22 cellular contexts compared by ENCODE assay signal in the genomic region with DNA sequence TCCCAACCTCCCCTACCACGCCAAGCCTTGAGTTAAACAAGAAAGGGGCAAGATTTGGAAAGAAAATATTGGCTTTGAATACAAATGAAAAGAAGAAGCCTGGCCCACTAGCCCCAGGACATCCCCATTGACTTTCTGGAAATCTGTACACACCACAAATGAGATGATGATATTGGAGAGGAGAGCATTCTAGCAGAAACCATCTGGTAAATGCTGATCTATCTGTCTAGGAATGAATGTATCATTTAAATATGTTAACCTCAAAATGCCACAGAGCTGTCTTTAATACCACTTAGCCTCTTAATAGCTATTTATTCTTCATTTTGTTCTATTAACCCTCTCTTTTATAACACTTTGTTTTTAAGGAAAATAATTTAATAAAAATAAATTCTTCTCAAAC.
A peak's percentile ranks its signal among the peaks of the same experiment; 100 is the strongest.
DNase-seq lines count a peak whose midpoint lies in the region; ATAC-seq and TF ChIP-seq lines count a peak whose summit lies in the region.
"Had no signal": no experiment of that assay in that cellular context is flagged by ENCODE, and none has a peak within 500 bp of the region (broad histone marks: within the 10 kb centered on the region; RNA-seq: fewer than 3 reads in every experiment).

No MANE protein-coding gene starts in this region.

- H3K9ac ChIP-seq in BLaER1 = no peak overlapping the region
- H3K9ac ChIP-seq: KMS-11 had no signal

- TF ChIP-seq CTCF in brain microvascular endothelial cell (IDR thresholded peaks at IDR 0.05; ENCODE audit: low read depth, low read length, missing control alignments) = no peak
- no peak for TF ChIP-seq CTCF in neutrophil (IDR thresholded peaks at IDR 0.05)
- no peak for TF ChIP-seq CTCF in gastrocnemius medialis (IDR thresholded peaks at IDR 0.05 in 4 of 5, conservative IDR thresholded peaks at IDR 0.05 in 1 of 5)

- peaks cover 15% of the 10 kb centered on the region for H3K4me1 ChIP-seq in BLaER1
- peaks cover 13 to 18% of the 10 kb centered on the region in 2 experiments for H3K4me1 ChIP-seq in neutrophil (ENCODE audit: control insufficient read depth in 1 of 2, insufficient read depth in 1 of 2, low read depth in 1 of 2, low read length in 1 of 2)
- no peaks in the 10 kb centered on the region for H3K4me1 ChIP-seq in gastrocnemius medialis
- H3K4me1 ChIP-seq: HAP-1 had no signal

- no peaks in the 10 kb centered on the region for H3K27me3 ChIP-seq in BLaER1
- H3K27me3 ChIP-seq in brain microvascular endothelial cell (replicated peaks) = no peaks in the 10 kb centered on the region
- no peaks in the 10 kb centered on the region for H3K27me3 ChIP-seq in neutrophil
- no peaks in the 10 kb centered on the region for H3K27me3 ChIP-seq in gastrocnemius medialis

- H3K27ac ChIP-seq in BLaER1 (no peak overlapping the region), brain microvascular endothelial cell (no peak overlapping the region), neutrophil (peak overlapping the region; percentile 61), gastrocnemius medialis (no peak overlapping the region)
- H3K27ac ChIP-seq: KMS-11, PC-9, RWPE1 had no signal

- H3K4me2 ChIP-seq in BLaER1 = peak overlapping the region; percentile 48
- H3K4me2 ChIP-seq: GM23338, KMS-11, PC-9 had no signal

- H3K4me3 ChIP-seq in BLaER1 (no peak overlapping the region), brain microvascular endothelial cell (ENCODE audit: low read depth, low read length) (no peak overlapping the region), neutrophil (ENCODE audit: low read depth in 1 of 2, low read length in 1 of 2) (no peak overlapping the region), gastrocnemius medialis (no peak overlapping the region)
- H3K4me3 ChIP-seq: GM23338, HAP-1, PC-9 had no signal

- in situ Hi-C loops in brain microvascular endothelial cell (cut with HindIII; ENCODE audit: low pct_ligation_motif_present, low sequenced_read_pairs) = no loop called here
- in situ Hi-C loops in gastrocnemius medialis (cut with MboI; ENCODE audit: low sequenced_read_pairs in 4 of 4) = loop anchor here in 1 of 4 donors (25.0 kb wide), 1 partner anchor 326 kb away; no protein-coding TSS in a partner anchor

- H3K9me3 ChIP-seq in BLaER1 (peaks cover 4% of the 10 kb centered on the region; the same call in 1 of the 2 replicates), neutrophil (no peaks in the 10 kb centered on the region), gastrocnemius medialis (no peaks in the 10 kb centered on the region)
- H3K9me3 ChIP-seq: HAP-1 had no signal

- H3K36me3 ChIP-seq in BLaER1 = no peaks in the 10 kb centered on the region
- no peaks in the 10 kb centered on the region for H3K36me3 ChIP-seq in brain microvascular endothelial cell (replicated peaks)
- no peaks in the 10 kb centered on the region for H3K36me3 ChIP-seq in neutrophil
- no peaks in the 10 kb centered on the region for H3K36me3 ChIP-seq in gastrocnemius medialis
- H3K36me3 ChIP-seq: HAP-1 had no signal

- TF ChIP-seq POLR2A in gastrocnemius medialis (IDR thresholded peaks at IDR 0.05) = no peak

- DNase-seq in RPMI7951 (ENCODE audit: low read depth) (peak; percentile 36), brain microvascular endothelial cell (peak; percentile 14), gastrocnemius medialis (no peak), medulla oblongata (ENCODE audit: extremely low spot score) (no peak), SK-N-DZ (ENCODE audit: low spot score) (no peak)
- DNase-seq: CD4-positive, alpha-beta T cell; COR-L47; DMS79 treated with DMSO at 0.1 percent for 48 hours; IMR-90; NCI-H1417 treated with DMSO at 0.1 percent for 48 hours; NCI-H187 treated with DMSO at 0.1 percent for 48 hours; NCI-H2107; NCI-H748 treated with DMSO at 0.1 percent for 48 hours; PC-9; SHP77 treated with DMSO at 0.1 percent for 48 hours had no signal

- ATAC-seq in HG03039 (IDR thresholded peaks at IDR 0.05; ENCODE audit: unreplicated experiment) (no peak), gastrocnemius medialis (no peak)
- ATAC-seq: GM23338 had no signal

- H4K20me1 ChIP-seq in BLaER1 = no peaks in the 10 kb centered on the region

- intact Hi-C loops in gastrocnemius medialis (cut with DNase I; ENCODE audit: low total_unique reads) = loop anchor here (5.0 kb wide), 1 partner anchor 351 kb away; no protein-coding TSS in a partner anchor

Comparison
In these comparisons a context has a peak if more than half of its experiments do, and no peak if none do; other contexts are left out.
1. DNase-seq: peak in RPMI7951 (single experiment) and brain microvascular endothelial cell (single experiment); none in gastrocnemius medialis (0 of 2), medulla oblongata (single experiment) and SK-N-DZ (single experiment).